ENCODE assay signal across 16 cellular contexts in the genomic region with DNA sequence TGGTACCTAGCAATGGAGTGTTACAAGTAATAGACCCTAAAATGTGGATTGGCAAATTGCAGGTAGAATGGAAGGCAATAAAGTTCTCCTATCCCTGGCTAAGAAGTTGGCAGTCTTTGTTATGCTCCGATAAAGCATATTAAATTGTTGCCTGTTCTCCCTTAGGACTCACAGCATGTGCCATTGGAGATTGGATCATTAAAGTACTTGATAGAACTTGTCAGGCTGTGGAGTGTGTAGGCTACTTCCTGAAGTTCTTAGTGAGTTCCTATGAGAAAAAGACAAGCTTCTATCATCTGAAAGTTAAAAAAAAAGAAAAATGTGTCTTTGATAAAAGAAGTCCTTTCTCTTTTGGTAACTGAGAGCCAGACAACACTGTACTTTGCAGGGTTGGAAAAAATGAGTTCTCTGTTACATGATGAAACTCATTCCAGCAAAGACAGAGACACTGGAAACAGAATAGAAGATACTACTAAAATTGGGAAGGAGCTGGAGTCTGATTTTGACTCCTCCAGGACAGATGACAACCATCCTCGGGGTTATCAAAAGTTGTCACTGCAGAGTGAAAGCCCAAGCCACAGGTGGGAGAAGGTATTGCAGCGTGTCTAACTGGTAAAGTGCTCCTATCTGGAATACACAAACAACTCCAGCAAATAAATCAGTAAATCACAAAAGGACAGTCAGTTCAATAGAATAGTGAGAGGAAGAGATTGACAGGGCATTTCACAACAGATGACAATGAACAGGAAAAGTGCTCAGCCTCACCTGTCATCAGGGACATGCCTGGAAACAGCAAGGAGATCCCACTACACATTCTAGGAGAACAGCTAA.
DNase-seq lines count a peak whose midpoint lies in the region; ATAC-seq, FAIRE-seq and TF ChIP-seq lines count a peak whose summit lies in the region.
"Had no signal": no experiment of that assay in that cellular context is flagged by ENCODE, and none has a peak within 500 bp of the region (broad histone marks: within the 10 kb centered on the region; RNA-seq: fewer than 3 reads in every experiment).

No MANE protein-coding gene starts in this region.

- H3K4me3 ChIP-seq in HepG2 (replicated peaks in 1 of 3; ENCODE audit: insufficient read depth in 1 of 3, low read depth in 2 of 3, low read length in 3 of 3): no peak overlapping the region
- H3K4me3 ChIP-seq in right lobe of liver: no peak overlapping the region
- no peak overlapping the region for H3K4me3 ChIP-seq in SK-N-SH (ENCODE audit: low read depth in 2 of 2, low read length in 1 of 2)
- no peak overlapping the region for H3K4me3 ChIP-seq in epithelial cell of esophagus (ENCODE audit: low read length)

- DNase-seq in HepG2 (ENCODE audit: low spot score) (no peak), right lobe of liver (no peak), SK-N-SH (no peak), epithelial cell of esophagus (ENCODE audit: low read depth) (peak; percentile 41), HK-2 (ENCODE audit: unreplicated experiment) (no peak), H54 (ENCODE audit: insufficient read length, low spot score) (no peak)
- DNase-seq in activated naive CD4-positive, alpha-beta T cell treated with Interleukin-2 at 50 U/mL for 16 hours: no peak
- DNase-seq: anterior cingulate cortex; cortex of kidney; head of caudate nucleus; NCI-H1105; stimulated activated CD4-positive, alpha-beta T cell treated with anti-CD3 and anti-CD28 coated beads, Interleukin-4, amount 100 ng/mL, for 1 hour; T-helper 1 cell had no signal

- 29% methylated on average over 3 of the region's 3 CpGs for WGBS in HepG2 (ENCODE audit: low lambda C conversion rate)
- 75% methylated on average over 2 of the region's 3 CpGs for WGBS in right lobe of liver (ENCODE audit: insufficient coverage, low coverage, low lambda C conversion rate, missing lambda C conversion rate)
- 74% methylated on average over 3 of the region's 3 CpGs for WGBS in SK-N-SH (ENCODE audit: low lambda C conversion rate)

- H4K20me1 ChIP-seq in HepG2 (ENCODE audit: insufficient read depth, low read length) (no peaks in the 10 kb centered on the region), SK-N-SH (ENCODE audit: insufficient read depth) (no peaks in the 10 kb centered on the region)

- H3K27ac ChIP-seq in HepG2 (ENCODE audit: extremely low read length, insufficient read depth, low read length): no peak overlapping the region
- no peak overlapping the region for H3K27ac ChIP-seq in right lobe of liver
- no peak overlapping the region for H3K27ac ChIP-seq in SK-N-SH (ENCODE audit: low read depth in 2 of 2, low read length in 1 of 2)
- H3K27ac ChIP-seq: KMS-11 had no signal

- H3K27me3 ChIP-seq in HepG2 (ENCODE audit: control insufficient read depth in 1 of 2, insufficient read depth in 2 of 2, low read length in 2 of 2) (no peaks in the 10 kb centered on the region; a peak in 1 of 5 replicates), right lobe of liver (no peaks in the 10 kb centered on the region), SK-N-SH (ENCODE audit: insufficient read depth) (no peaks in the 10 kb centered on the region)

- no peak overlapping the region for H3K9ac ChIP-seq in HepG2 (ENCODE audit: insufficient read depth, low read depth, low read length)
- H3K9ac ChIP-seq in SK-N-SH: no peak overlapping the region
- H3K9ac ChIP-seq: KMS-11 had no signal

- no peak overlapping the region for H2AFZ ChIP-seq in HepG2 (ENCODE audit: low read length)
- no peak overlapping the region for H2AFZ ChIP-seq in SK-N-SH (ENCODE audit: low read depth)

- no peak for TF ChIP-seq EP300 in HepG2 (IDR thresholded peaks at IDR 0.05; ENCODE audit: low read depth in 2 of 2, low read length in 2 of 2)
- TF ChIP-seq EP300 in HepG2 (CRISPR knock-in tag; IDR thresholded peaks at IDR 0.05; ENCODE audit: borderline replicate concordance): no peak
- TF ChIP-seq EP300 in SK-N-SH (IDR thresholded peaks at IDR 0.05; ENCODE audit: borderline replicate concordance in 1 of 2, low read depth in 1 of 2, low read length in 1 of 2): no peak

- TF ChIP-seq RAD21 in HepG2 (CRISPR knock-in tag; IDR thresholded peaks at IDR 0.05): no peak
- TF ChIP-seq RAD21 in SK-N-SH (IDR thresholded peaks at IDR 0.05; ENCODE audit: low read length): no peak

- no TSS peak for BruUV-seq in HepG2 (replicated peaks; lab: Mats Ljungman, UMichigan)

- H3K9me3 ChIP-seq in HepG2 (ENCODE audit: low read length): no peaks in the 10 kb centered on the region
- no peaks in the 10 kb centered on the region for H3K9me3 ChIP-seq in right lobe of liver
- H3K9me3 ChIP-seq in SK-N-SH: no peaks in the 10 kb centered on the region

- intact Hi-C loops in HepG2 (cut with micrococcal nuclease; ENCODE audit: unreplicated experiment) (no loop called here), right lobe of liver (cut with DNase I) (loop anchor here in 1 of 2 donors (10.0 kb wide), 1 partner anchor 113 kb away; no protein-coding TSS in a partner anchor)

- H3K79me2 ChIP-seq in HepG2 (ENCODE audit: insufficient read depth, low read length) (no peaks in the 10 kb centered on the region), SK-N-SH (ENCODE audit: insufficient read depth) (no peaks in the 10 kb centered on the region)

- POLR2A ChIA-PET in HepG2 (lab: Yijun Ruan, JAX) (no interaction called here), SK-N-SH (lab: Yijun Ruan, JAX) (no interaction called here)

- in situ Hi-C loops in HepG2 (cut with HindIII; ENCODE audit: extremely low pct_ligation_motif_present, low pct_unique_long_range_greater_than_20kb): no loop called here

- TF ChIP-seq POLR2A in HepG2 (IDR thresholded peaks at IDR 0.05; ENCODE audit: insufficient read depth in 1 of 2, low read depth in 2 of 2, low read length in 2 of 2) (no peak), right lobe of liver (IDR thresholded peaks at IDR 0.05) (no peak), H54 (IDR thresholded peaks at IDR 0.05; ENCODE audit: low read depth, low read length) (no peak)

- ATAC-seq in HepG2: peak; percentile 72
- ATAC-seq in right lobe of liver: no peak
- ATAC-seq in GM21825 (IDR thresholded peaks at IDR 0.05; ENCODE audit: unreplicated experiment): no peak

- FAIRE-seq in HepG2 (lab: Jason Lieb, UNC): peak; percentile 12
- no peak for FAIRE-seq in H54 (lab: Jason Lieb, UNC)
- FAIRE-seq: GM12891 had no signal

- H3K4me2 ChIP-seq in HepG2 (ENCODE audit: low read depth, low read length): no peak overlapping the region
- no peak overlapping the region for H3K4me2 ChIP-seq in SK-N-SH
- H3K4me2 ChIP-seq: KMS-11 had no signal

- TF ChIP-seq CTCF in HepG2 (CRISPR knock-in tag; IDR thresholded peaks at IDR 0.05) (no peak), right lobe of liver (IDR thresholded peaks at IDR 0.05) (no peak), SK-N-SH (IDR thresholded peaks at IDR 0.05) (peak; percentile 28), epithelial cell of esophagus (IDR thresholded peaks at IDR 0.05; ENCODE audit: insufficient read depth, low read depth, low read length, missing control alignments) (peak; percentile 38)

- peaks cover 10% of the 10 kb centered on the region for H3F3A ChIP-seq in SK-N-SH (replicated peaks; ENCODE audit: insufficient read depth)

- CTCF ChIA-PET in HepG2 (lab: Yijun Ruan, JAX; ENCODE audit: low intra/inter-chr PET ratio, low total read pairs): no interaction called here
- CTCF ChIA-PET in SK-N-SH (lab: Yijun Ruan, JAX): interaction anchor here (1.6 to 5.7 kb wide), 2 partner anchors 7 to 330 kb away, joined by 5 to 46 read pairs; no protein-coding TSS in a partner anchor

- H3K36me3 ChIP-seq in HepG2 (replicated peaks in 1 of 2; ENCODE audit: control insufficient read depth in 1 of 2, insufficient read depth in 2 of 2, low read length in 2 of 2): no peaks in the 10 kb centered on the region
- H3K36me3 ChIP-seq in right lobe of liver: no peaks in the 10 kb centered on the region
- H3K36me3 ChIP-seq in SK-N-SH (replicated peaks in 1 of 2; ENCODE audit: control insufficient read depth in 1 of 2, insufficient read depth in 2 of 2, low read length in 1 of 2): no peaks in the 10 kb centered on the region

- H3K9me2 ChIP-seq in SK-N-SH: no peaks in the 10 kb centered on the region

- H3K4me1 ChIP-seq in HepG2 (ENCODE audit: insufficient read depth, low read length) (no peaks in the 10 kb centered on the region), right lobe of liver (no peaks in the 10 kb centered on the region), SK-N-SH (ENCODE audit: control insufficient read depth in 1 of 2, insufficient read depth in 2 of 2, low read depth in 1 of 2, low read length in 1 of 2) (peaks cover 0 to 7% of the 10 kb centered on the region in 2 experiments; a peak in 1 of 4 replicates)

TF ChIP-seq in HepG2, 621 proteins besides CTCF, POLR2A, EP300 and RAD21 (continues in another document):
- TF ChIP-seq BRF2 (CRISPR knock-in tag; IDR thresholded peaks at IDR 0.05) (no peak), HNF4G (IDR thresholded peaks at IDR 0.05; ENCODE audit: borderline replicate concordance, low read depth, low read length) (no peak), HNF4G (CRISPR knock-in tag; IDR thresholded peaks at IDR 0.05; ENCODE audit: borderline replicate concordance, low read depth) (no peak)

TF ChIP-seq in SK-N-SH, 30 proteins besides CTCF, POLR2A, EP300 and RAD21:
- TF ChIP-seq USF2 (IDR thresholded peaks at IDR 0.05; ENCODE audit: borderline replicate concordance, low read depth, low read length) (no peak), RCOR1 (IDR thresholded peaks at IDR 0.05; ENCODE audit: low read length) (no peak), ELF1 (IDR thresholded peaks at IDR 0.05) (no peak)
- TF ChIP-seq, protein P1, sequence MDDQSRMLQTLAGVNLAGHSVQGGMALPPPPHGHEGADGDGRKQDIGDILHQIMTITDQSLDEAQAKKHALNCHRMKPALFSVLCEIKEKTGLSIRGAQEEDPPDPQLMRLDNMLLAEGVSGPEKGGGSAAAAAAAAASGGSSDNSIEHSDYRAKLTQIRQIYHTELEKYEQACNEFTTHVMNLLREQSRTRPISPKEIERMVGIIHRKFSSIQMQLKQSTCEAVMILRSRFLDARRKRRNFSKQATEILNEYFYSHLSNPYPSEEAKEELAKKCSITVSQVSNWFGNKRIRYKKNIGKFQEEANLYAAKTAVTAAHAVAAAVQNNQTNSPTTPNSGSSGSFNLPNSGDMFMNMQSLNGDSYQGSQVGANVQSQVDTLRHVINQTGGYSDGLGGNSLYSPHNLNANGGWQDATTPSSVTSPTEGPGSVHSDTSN (IDR thresholded peaks at IDR 0.05): no peak
TF ChIP-seq in SK-N-SH: peak in this region for 0.

Comparison
In these comparisons a context has a peak if more than half of its experiments do, and no peak if none do; other contexts are left out.
1. CTCF ChIP-seq: peak in SK-N-SH (single experiment) and epithelial cell of esophagus (single experiment); none in HepG2 (single experiment) and right lobe of liver (0 of 4).
2. Of the 25 proteins assayed by ChIP-seq in both HepG2 and SK-N-SH: peak only in HepG2: none; only in SK-N-SH: CTCF; in both: none; in neither: 24.